ENCODE assay signal across 1 cellular context in the genomic region with DNA sequence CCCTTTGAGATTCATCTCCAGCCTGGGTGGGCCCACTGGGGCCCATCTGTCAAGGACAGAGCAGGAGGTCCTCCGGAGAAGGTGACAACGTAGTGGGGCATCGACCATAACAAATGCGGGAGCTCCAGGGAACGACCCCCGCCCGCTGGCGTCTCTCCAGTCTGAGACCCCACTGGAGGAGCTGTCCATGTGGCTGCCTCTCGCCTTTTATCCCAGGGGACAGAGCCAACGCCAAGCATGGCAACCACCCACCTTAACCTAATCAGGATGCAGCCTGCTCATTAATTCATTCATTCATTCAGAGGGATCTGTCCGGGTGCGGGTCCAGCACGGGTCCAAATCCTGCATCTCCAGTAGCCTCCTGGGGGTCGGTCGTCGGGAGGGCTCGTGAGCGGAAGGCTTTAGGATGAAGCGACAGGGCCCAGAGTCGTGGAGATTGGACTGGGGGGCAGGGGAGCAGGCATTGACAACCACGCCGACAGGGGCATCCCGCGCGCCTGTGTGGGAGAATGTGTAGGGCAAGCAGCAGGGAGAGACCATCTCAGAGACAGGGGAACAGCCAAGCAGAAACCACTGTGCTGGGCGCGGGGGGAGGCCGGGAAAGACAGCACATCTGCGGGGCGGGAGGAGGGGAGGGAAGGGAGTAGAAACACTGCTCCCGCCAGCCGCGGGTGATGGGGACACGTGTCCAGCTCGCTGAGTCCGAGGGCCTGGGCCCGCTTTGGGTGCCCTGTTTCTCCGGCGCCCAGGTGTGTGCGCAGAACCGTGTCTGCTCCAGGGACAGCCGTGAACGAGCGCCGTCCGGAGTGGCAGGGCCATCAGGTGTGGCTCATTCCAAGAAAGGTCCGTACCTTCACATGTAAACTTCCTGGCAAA.
TF ChIP-seq lines count a peak whose summit lies in the region.

No MANE protein-coding gene starts in this region.

TF ChIP-seq in HepG2, 621 proteins besides CTCF, POLR2A, EP300 and RAD21 (continued from another document):
- TF ChIP-seq, protein P1, sequence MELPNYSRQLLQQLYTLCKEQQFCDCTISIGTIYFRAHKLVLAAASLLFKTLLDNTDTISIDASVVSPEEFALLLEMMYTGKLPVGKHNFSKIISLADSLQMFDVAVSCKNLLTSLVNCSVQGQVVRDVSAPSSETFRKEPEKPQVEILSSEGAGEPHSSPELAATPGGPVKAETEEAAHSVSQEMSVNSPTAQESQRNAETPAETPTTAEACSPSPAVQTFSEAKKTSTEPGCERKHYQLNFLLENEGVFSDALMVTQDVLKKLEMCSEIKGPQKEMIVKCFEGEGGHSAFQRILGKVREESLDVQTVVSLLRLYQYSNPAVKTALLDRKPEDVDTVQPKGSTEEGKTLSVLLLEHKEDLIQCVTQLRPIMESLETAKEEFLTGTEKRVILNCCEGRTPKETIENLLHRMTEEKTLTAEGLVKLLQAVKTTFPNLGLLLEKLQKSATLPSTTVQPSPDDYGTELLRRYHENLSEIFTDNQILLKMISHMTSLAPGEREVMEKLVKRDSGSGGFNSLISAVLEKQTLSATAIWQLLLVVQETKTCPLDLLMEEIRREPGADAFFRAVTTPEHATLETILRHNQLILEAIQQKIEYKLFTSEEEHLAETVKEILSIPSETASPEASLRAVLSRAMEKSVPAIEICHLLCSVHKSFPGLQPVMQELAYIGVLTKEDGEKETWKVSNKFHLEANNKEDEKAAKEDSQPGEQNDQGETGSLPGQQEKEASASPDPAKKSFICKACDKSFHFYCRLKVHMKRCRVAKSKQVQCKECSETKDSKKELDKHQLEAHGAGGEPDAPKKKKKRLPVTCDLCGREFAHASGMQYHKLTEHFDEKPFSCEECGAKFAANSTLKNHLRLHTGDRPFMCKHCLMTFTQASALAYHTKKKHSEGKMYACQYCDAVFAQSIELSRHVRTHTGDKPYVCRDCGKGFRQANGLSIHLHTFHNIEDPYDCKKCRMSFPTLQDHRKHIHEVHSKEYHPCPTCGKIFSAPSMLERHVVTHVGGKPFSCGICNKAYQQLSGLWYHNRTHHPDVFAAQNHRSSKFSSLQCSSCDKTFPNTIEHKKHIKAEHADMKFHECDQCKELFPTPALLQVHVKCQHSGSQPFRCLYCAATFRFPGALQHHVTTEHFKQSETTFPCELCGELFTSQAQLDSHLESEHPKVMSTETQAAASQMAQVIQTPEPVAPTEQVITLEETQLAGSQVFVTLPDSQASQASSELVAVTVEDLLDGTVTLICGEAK (IDR thresholded peaks at IDR 0.05), result no peak
- TF ChIP-seq, protein P1 (CRISPR knock-in tag; IDR thresholded peaks at IDR 0.05), result no peak; the same call in 1 of the 2 replicates
- TF ChIP-seq SALL1 (CRISPR knock-in tag; IDR thresholded peaks at IDR 0.05) (peak; percentile 8), MZF1 (CRISPR knock-in tag; IDR thresholded peaks at IDR 0.05; ENCODE audit: borderline replicate concordance) (peak; percentile 35; the same call in 1 of the 2 replicates)
